31 cellular contexts compared by ENCODE assay signal in the genomic region with DNA sequence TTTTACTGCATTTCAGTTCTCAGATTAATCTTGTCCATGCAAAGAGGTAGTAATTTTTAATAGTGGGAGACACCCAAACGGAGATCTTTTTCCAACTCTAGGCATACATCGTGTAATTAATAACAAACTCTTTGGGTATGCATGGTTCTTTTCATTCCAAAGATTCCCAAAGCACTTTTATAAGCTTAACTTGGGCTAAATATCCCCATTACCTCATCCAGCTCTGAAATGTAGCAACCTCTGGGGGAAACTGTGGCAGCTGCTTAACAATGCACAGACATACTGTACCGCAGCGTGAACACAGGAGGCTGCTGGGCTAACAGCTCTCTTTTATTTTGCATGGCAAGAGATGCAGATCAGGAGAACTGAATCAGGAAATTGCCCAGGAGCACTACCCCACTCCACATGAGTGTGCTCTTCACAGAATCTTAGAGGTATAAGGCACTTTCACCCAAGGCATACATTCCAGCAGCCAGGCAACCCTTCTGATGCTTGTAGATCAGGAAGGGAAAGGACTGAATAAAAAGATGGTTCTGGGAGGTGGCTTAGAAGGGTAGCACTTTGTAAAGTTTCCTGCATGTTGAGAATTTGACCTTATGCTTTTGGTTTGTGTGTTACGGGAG.
DNase-seq lines count a peak whose midpoint lies in the region; ATAC-seq and TF ChIP-seq lines count a peak whose summit lies in the region.
"Had no signal": no experiment of that assay in that cellular context is flagged by ENCODE, and none has a peak within 500 bp of the region (broad histone marks: within the 10 kb centered on the region; RNA-seq: fewer than 3 reads in every experiment).

No MANE protein-coding gene starts in this region.

- DNase-seq in AG20443 (ENCODE audit: low spot score) = peak; percentile 30
- DNase-seq in SJCRH30 = peak; percentile 39 to 54
- peak; percentile 12 for DNase-seq in fibroblast of the conjunctiva (ENCODE audit: low read depth)
- DNase-seq in osteocyte (ENCODE audit: extremely low spot score, unreplicated experiment) = no peak
- DNase-seq in activated CD8-positive, alpha-beta memory T cell treated with anti-CD3 and anti-CD28 coated beads, Interleukin-2, amount 50 U/mL, for 48 hours = no peak
- DNase-seq: activated CD4-positive, alpha-beta T cell treated with anti-CD3 and anti-CD28 coated beads for 36 hours; activated CD8-positive, alpha-beta T cell treated with anti-CD3 and anti-CD28 coated beads for 36 hours; activated T-cell treated with anti-CD3 and anti-CD28 coated beads for 4 hours; aorta; caudate nucleus; DMS79; GF-D8; left cardiac atrium; MV-4-11; NCI-H1436; NCI-H2081 treated with DMSO at 0.1 percent for 48 hours; NCI-H345; NCI-H69; SHP77; trophoblast cell had no signal

- H3K27me3 Mint-ChIP-seq in osteocyte (ENCODE audit: unreplicated experiment) = no peaks in the 10 kb centered on the region
- H3K27me3 Mint-ChIP-seq: activated CD4-positive, alpha-beta T cell treated with anti-CD3 and anti-CD28 coated beads for 36 hours; activated CD8-positive, alpha-beta T cell treated with anti-CD3 and anti-CD28 coated beads for 36 hours; activated naive CD4-positive, alpha-beta T cell treated with anti-CD3 and anti-CD28 coated beads, Interleukin-2, amount 50 U/mL, for 24 hours; progenitor cell of endocrine pancreas had no signal

- H3K9me3 ChIP-seq in SJCRH30 (replicated peaks) = no peaks in the 10 kb centered on the region
- H3K9me3 ChIP-seq: neutrophil had no signal

- H3K4me1 ChIP-seq in SJCRH30 = peaks cover 53% of the 10 kb centered on the region

- no peaks in the 10 kb centered on the region for H3K9me3 Mint-ChIP-seq in osteocyte (ENCODE audit: unreplicated experiment)
- H3K9me3 Mint-ChIP-seq: activated naive CD4-positive, alpha-beta T cell treated with anti-CD3 and anti-CD28 coated beads, Interleukin-2, amount 50 U/mL, for 24 hours; activated T-helper 2 cell treated with anti-CD3 and anti-CD28 coated beads, Interferon-gamma antibody, Interleukin-2, Interleukin-4, amounts not matched to agents 10 μg/mL and 5 μg/mL and 100 μg/mL, durations not matched to agents 14 hours and 24 hours and 36 hours had no signal

- ATAC-seq in GM18517 (IDR thresholded peaks at IDR 0.05; ENCODE audit: unreplicated experiment) (no peak), HG02798 (IDR thresholded peaks at IDR 0.05; ENCODE audit: poor library complexity, unreplicated experiment) (no peak), HG02884 (IDR thresholded peaks at IDR 0.05; ENCODE audit: unreplicated experiment) (no peak)
- ATAC-seq: activated CD4-positive, alpha-beta T cell treated with anti-CD3 and anti-CD28 coated beads for 36 hours; activated CD8-positive, alpha-beta T cell treated with anti-CD3 and anti-CD28 coated beads for 36 hours; esophagus mucosa; stimulated activated effector memory CD8-positive, alpha-beta T cell treated with anti-CD3 and anti-CD28 coated beads, Interleukin-12 subunit alpha, Interleukin-12 subunit beta, amount 100 ng/mL, for 72 hours had no signal

- H3K4me1 Mint-ChIP-seq in osteocyte (ENCODE audit: unreplicated experiment) = peaks cover 24% of the 10 kb centered on the region
- H3K4me1 Mint-ChIP-seq: activated CD4-positive, alpha-beta T cell treated with anti-CD3 and anti-CD28 coated beads for 36 hours; activated naive CD4-positive, alpha-beta T cell treated with anti-CD3 and anti-CD28 coated beads, Interleukin-2, amount 50 U/mL, for 24 hours; stimulated activated effector memory CD8-positive, alpha-beta T cell treated with anti-CD3 and anti-CD28 coated beads, Interleukin-12 subunit alpha, Interleukin-12 subunit beta, amount 100 ng/mL, for 72 hours had no signal

- H3K4me3 Mint-ChIP-seq in osteocyte (ENCODE audit: unreplicated experiment) = no peak overlapping the region
- H3K4me3 Mint-ChIP-seq: activated CD4-positive, alpha-beta T cell treated with anti-CD3 and anti-CD28 coated beads for 36 hours; activated CD8-positive, alpha-beta T cell treated with anti-CD3 and anti-CD28 coated beads for 36 hours; activated naive CD4-positive, alpha-beta T cell treated with anti-CD3 and anti-CD28 coated beads, Interleukin-2, amount 50 U/mL, for 24 hours; stimulated activated effector memory CD8-positive, alpha-beta T cell treated with anti-CD3 and anti-CD28 coated beads, Interleukin-12 subunit alpha, Interleukin-12 subunit beta, amount 100 ng/mL, for 72 hours had no signal

- no peaks in the 10 kb centered on the region for H3K36me3 ChIP-seq in SJCRH30
- H3K36me3 ChIP-seq: neutrophil had no signal

- no peaks in the 10 kb centered on the region for H3K36me3 Mint-ChIP-seq in osteocyte (ENCODE audit: unreplicated experiment)
- H3K36me3 Mint-ChIP-seq: activated naive CD4-positive, alpha-beta T cell treated with anti-CD3 and anti-CD28 coated beads, Interleukin-2, amount 50 U/mL, for 24 hours; stimulated activated effector memory CD8-positive, alpha-beta T cell treated with anti-CD3 and anti-CD28 coated beads, Interleukin-12 subunit alpha, Interleukin-12 subunit beta, amount 100 ng/mL, for 72 hours had no signal

- H3K27me3 ChIP-seq in SJCRH30 = no peaks in the 10 kb centered on the region
- H3K27me3 ChIP-seq: hepatocyte, neutrophil had no signal

- peak overlapping the region; percentile 5 for H3K27ac Mint-ChIP-seq in osteocyte (ENCODE audit: unreplicated experiment)
- H3K27ac Mint-ChIP-seq: activated CD4-positive, alpha-beta T cell treated with anti-CD3 and anti-CD28 coated beads for 36 hours; activated CD8-positive, alpha-beta T cell treated with anti-CD3 and anti-CD28 coated beads for 36 hours; activated naive CD4-positive, alpha-beta T cell treated with anti-CD3 and anti-CD28 coated beads, Interleukin-2, amount 50 U/mL, for 24 hours; activated T-helper 2 cell treated with anti-CD3 and anti-CD28 coated beads, Interferon-gamma antibody, Interleukin-2, Interleukin-4, amounts not matched to agents 10 μg/mL and 5 μg/mL and 100 μg/mL, durations not matched to agents 14 hours and 24 hours and 36 hours; progenitor cell of endocrine pancreas; stimulated activated effector memory CD8-positive, alpha-beta T cell treated with anti-CD3 and anti-CD28 coated beads, Interleukin-12 subunit alpha, Interleukin-12 subunit beta, amount 100 ng/mL, for 72 hours had no signal

- TF ChIP-seq CTCF in osteocyte (IDR thresholded peaks at IDR 0.05) = no peak

- peak overlapping the region; percentile 63 for H3K27ac ChIP-seq in SJCRH30
- H3K27ac ChIP-seq: C4-2B, hepatocyte, neutrophil had no signal

- H3K4me3 ChIP-seq in SJCRH30 = no peak overlapping the region
- H3K4me3 ChIP-seq: hepatocyte had no signal

Comparison
In these comparisons a context has a peak if more than half of its experiments do, and no peak if none do; other contexts are left out.
1. DNase-seq: peak in AG20443 (single experiment), SJCRH30 (2 of 2) and fibroblast of the conjunctiva (single experiment); none in osteocyte (single experiment) and activated CD8-positive, alpha-beta memory T cell treated with anti-CD3 and anti-CD28 coated beads, Interleukin-2, amount 50 U/mL, for 48 hours (single experiment).